In the genomic region with DNA sequence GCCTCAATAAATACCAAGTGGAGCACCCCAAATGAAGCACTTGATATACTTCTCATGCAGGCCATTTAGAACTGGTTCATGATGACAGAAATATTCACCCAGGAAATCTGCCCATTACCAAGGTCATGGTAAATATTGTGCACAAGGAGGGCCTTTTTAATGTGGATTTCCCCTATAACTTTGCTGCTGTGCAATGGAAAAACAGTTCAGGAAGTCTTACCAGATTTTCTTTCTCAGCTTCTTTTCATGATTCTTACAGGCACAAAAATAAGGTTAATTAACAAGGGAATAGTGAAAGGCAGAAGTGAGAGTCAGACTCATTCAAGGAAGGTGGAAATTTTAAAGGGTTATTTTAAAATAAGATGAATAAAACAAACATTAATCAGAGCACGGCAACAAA, we compare ENCODE assay signal across 32 cellular contexts.
"Had no signal": no experiment of that assay in that cellular context is flagged by ENCODE, and none has a peak within 500 bp of the region (broad histone marks: within the 10 kb centered on the region; RNA-seq: fewer than 3 reads in every experiment).

No MANE protein-coding gene starts in this region.

- H3K27ac ChIP-seq: adrenal gland, ascending aorta, body of pancreas, brain microvascular endothelial cell, breast epithelium, cardiac muscle cell had no signal

- DNase-seq: activated effector memory CD4-positive, alpha-beta T cell treated with anti-CD3 and anti-CD28 coated beads, Interleukin-2, amount 50 U/mL, for 16 hours; activated effector memory CD4-positive, alpha-beta T cell treated with Interleukin-2 at 50 U/mL for 16 hours; activated gamma-delta T cell; activated gamma-delta T cell treated with Interleukin-2 at 50 U/mL for 16 hours; activated naive CD4-positive, alpha-beta T cell; activated naive CD4-positive, alpha-beta T cell treated with anti-CD3 and anti-CD28 coated beads for 36 hours; activated naive CD4-positive, alpha-beta T cell treated with anti-CD3 and anti-CD28 coated beads, Interleukin-2, amount 10 ng/mL, durations not matched to agents 7 days and 5 days; activated naive CD4-positive, alpha-beta T cell treated with anti-CD3 and anti-CD28 coated beads, Interleukin-2, amount 50 U/mL, for 16 hours; activated naive CD4-positive, alpha-beta T cell treated with Interleukin-2 at 50 U/mL for 16 hours; activated naive CD8-positive, alpha-beta T cell treated with anti-CD3 and anti-CD28 coated beads for 36 hours; activated naive CD8-positive, alpha-beta T cell treated with anti-CD3 and anti-CD28 coated beads, Interleukin-2, amount 10 ng/mL, durations not matched to agents 7 days and 5 days; activated naive CD8-positive, alpha-beta T cell treated with anti-CD3 and anti-CD28 coated beads, Interleukin-2, amount 50 U/mL, for 24 hours; activated T-cell treated with anti-CD3 and anti-CD28 coated beads, Interleukin-2, amount 50 U/mL, for 4 hours; activated T-cell treated with anti-CD3 and anti-CD28 coated beads, Interleukin-2, amount 50 U/mL, for 48 hours; activated T-cell treated with anti-CD3 and anti-CD28 coated beads, Interleukin-2, amount 50 U/mL, for 72 hours; adrenal gland; amniotic stem cell; amygdala; anterior cingulate cortex; aorta; body of pancreas; brain microvascular endothelial cell; caudate nucleus; central memory CD4-positive, alpha-beta T cell; cerebellar nuclear complex had no signal

- H3K9me3 ChIP-seq: adrenal gland, ascending aorta, body of pancreas, breast epithelium had no signal

- ATAC-seq: activated naive CD4-positive, alpha-beta T cell treated with anti-CD3 and anti-CD28 coated beads, Interleukin-2, amount 50 U/mL, for 72 hours; activated naive CD8-positive, alpha-beta T cell treated with anti-CD3 and anti-CD28 coated beads, Interleukin-2, amount 50 U/mL, for 24 hours; activated T-cell treated with anti-CD3 and anti-CD28 coated beads, Interleukin-2, amount 50 U/mL, for 4 hours; activated T-cell treated with anti-CD3 and anti-CD28 coated beads, Interleukin-2, amount 50 U/mL, for 72 hours; activated T-helper 17 cell treated with anti-CD3 and anti-CD28 coated beads, Interleukin-2, amount 50 U/mL, for 72 hours; body of pancreas had no signal

- H3K36me3 ChIP-seq: adrenal gland, ascending aorta, brain microvascular endothelial cell, breast epithelium, cardiac muscle cell had no signal

- H3K4me3 ChIP-seq: adrenal gland, ascending aorta, body of pancreas, breast epithelium, cardiac muscle cell had no signal

- H3K4me1 ChIP-seq: adrenal gland, ascending aorta, body of pancreas, breast epithelium had no signal

- H3K27me3 ChIP-seq: adrenal gland, ascending aorta, body of pancreas, brain microvascular endothelial cell, breast epithelium, cardiac muscle cell had no signal

- FAIRE-seq: bronchial epithelial cell, colon had no signal
